27 cellular contexts compared by ENCODE assay signal in the genomic region with DNA sequence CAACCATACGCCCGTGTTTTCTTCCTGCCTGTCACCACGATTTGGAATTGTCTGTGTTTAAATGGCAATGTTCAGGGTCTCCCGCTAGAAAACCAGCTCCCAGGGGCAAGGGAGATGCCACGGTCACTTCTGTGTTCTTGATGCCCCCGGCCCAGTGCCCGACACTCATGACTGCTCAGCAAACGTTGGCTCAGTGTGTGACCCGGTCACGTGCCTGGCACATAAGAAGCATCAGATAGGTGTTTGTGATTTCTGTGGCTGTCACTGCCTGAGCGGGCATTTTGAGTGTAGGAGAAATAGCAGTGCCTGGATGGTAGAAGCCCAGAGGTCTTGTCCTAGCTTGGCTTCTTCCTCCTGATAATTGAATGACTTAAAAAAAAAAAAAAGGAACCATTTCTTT. TPM values are rescaled to one million over a fixed set of nuclear protein-coding genes. Genes with fewer than 3 reads are reported as not detected.
"Had no signal": no experiment of that assay in that cellular context is flagged by ENCODE, and none has a peak within 500 bp of the region (broad histone marks: within the 10 kb centered on the region; RNA-seq: fewer than 3 reads in every experiment).

No MANE protein-coding gene starts in this region.

- H3K4me1 ChIP-seq: adrenal gland, esophagus muscularis mucosa, foreskin keratinocyte, pancreas, prostate gland, suprapubic skin, tibial artery had no signal

- H3K27me3 ChIP-seq: adrenal gland, cardiac muscle cell, esophagus muscularis mucosa, foreskin keratinocyte, neutrophil, pancreas, suprapubic skin, tibial artery had no signal

- H3K27me3 Mint-ChIP-seq: activated CD4-positive, alpha-beta T cell treated with anti-CD3 and anti-CD28 coated beads for 36 hours; activated naive CD8-positive, alpha-beta T cell treated with anti-CD3 and anti-CD28 coated beads for 36 hours; brain; T-cell had no signal

- H3K27ac ChIP-seq: adrenal gland, cardiac muscle cell, esophagus muscularis mucosa, foreskin keratinocyte, neutrophil, pancreas, prostate gland, suprapubic skin, tibial artery had no signal

- H3K4me1 Mint-ChIP-seq: activated CD4-positive, alpha-beta T cell treated with anti-CD3 and anti-CD28 coated beads for 36 hours; activated naive CD8-positive, alpha-beta T cell treated with anti-CD3 and anti-CD28 coated beads for 36 hours; brain; nephron had no signal

- H3K9me3 Mint-ChIP-seq: activated naive CD8-positive, alpha-beta T cell treated with anti-CD3 and anti-CD28 coated beads for 36 hours; brain; nephron; T-cell had no signal

- H3K4me2 ChIP-seq: smooth muscle cell had no signal

- H3K4me3 ChIP-seq: adrenal gland, cardiac muscle cell, esophagus muscularis mucosa, pancreas, prostate gland, smooth muscle cell, suprapubic skin, tibial artery had no signal

- H3K27ac Mint-ChIP-seq: activated CD4-positive, alpha-beta T cell treated with anti-CD3 and anti-CD28 coated beads for 36 hours; activated naive CD8-positive, alpha-beta T cell treated with anti-CD3 and anti-CD28 coated beads for 36 hours; nephron; T-cell had no signal

- DNase-seq: activated CD4-positive, alpha-beta T cell treated with anti-CD3 and anti-CD28 coated beads for 36 hours; activated CD4-positive, CD25-positive, alpha-beta regulatory T cell; activated effector memory CD4-positive, alpha-beta T cell treated with Interleukin-2 at 50 U/mL for 16 hours; activated naive CD4-positive, alpha-beta T cell treated with Interleukin-2 at 50 U/mL for 16 hours; activated naive CD8-positive, alpha-beta T cell treated with anti-CD3 and anti-CD28 coated beads for 36 hours; adrenal gland; aorta; cortex of kidney; foreskin keratinocyte; mammary epithelial cell; pancreas; retina; stimulated activated CD4-positive, alpha-beta T cell treated with anti-CD3 and anti-CD28 coated beads, Interleukin-2, amount 100 ng/mL, for 24 hours; stimulated activated naive CD4-positive, alpha-beta T cell; T-cell; tibial artery had no signal

- H3K9me3 ChIP-seq: adrenal gland, esophagus muscularis mucosa, neutrophil, pancreas, prostate gland, suprapubic skin, tibial artery had no signal

- FAIRE-seq: islet of Langerhans, pancreas had no signal

- ATAC-seq: activated CD4-positive, alpha-beta T cell treated with anti-CD3 and anti-CD28 coated beads for 36 hours; foreskin keratinocyte; pancreas; T-cell had no signal

- H3K4me3 Mint-ChIP-seq: activated CD4-positive, alpha-beta T cell treated with anti-CD3 and anti-CD28 coated beads for 36 hours; activated naive CD8-positive, alpha-beta T cell treated with anti-CD3 and anti-CD28 coated beads for 36 hours; brain; nephron; T-cell had no signal

RNA-seq across cellular contexts. Expression of a gene that starts 30.7 kb away (rescaled TPM):
- total RNA-seq: activated CD4-positive, alpha-beta T cell treated with anti-CD3 and anti-CD28 coated beads for 36 hours; activated naive CD8-positive, alpha-beta T cell treated with anti-CD3 and anti-CD28 coated beads for 36 hours; smooth muscle cell; T-helper 2 cell treated with Interferon-gamma antibody and Interleukin-4, amounts not matched to agents 100 ng/mL and 5 ng/mL, for 36 hours had no signal

RNA-seq across cellular contexts. Expression of a gene that starts 47.5 kb away (rescaled TPM):
- total RNA-seq: activated CD4-positive, alpha-beta T cell treated with anti-CD3 and anti-CD28 coated beads for 36 hours; chondrocyte; foreskin keratinocyte; smooth muscle cell; T-helper 2 cell treated with Interferon-gamma antibody and Interleukin-4, amounts not matched to agents 100 ng/mL and 5 ng/mL, for 36 hours had no signal
- polyA plus RNA-seq: foreskin keratinocyte, mammary epithelial cell, smooth muscle cell had no signal

RNA-seq across cellular contexts. Expression of a gene that starts 52.3 kb away (rescaled TPM):
- total RNA-seq: chondrocyte, mammary epithelial cell, smooth muscle cell had no signal
- polyA plus RNA-seq: mammary epithelial cell, smooth muscle cell had no signal
